18 cellular contexts compared by ENCODE assay signal in the genomic region with DNA sequence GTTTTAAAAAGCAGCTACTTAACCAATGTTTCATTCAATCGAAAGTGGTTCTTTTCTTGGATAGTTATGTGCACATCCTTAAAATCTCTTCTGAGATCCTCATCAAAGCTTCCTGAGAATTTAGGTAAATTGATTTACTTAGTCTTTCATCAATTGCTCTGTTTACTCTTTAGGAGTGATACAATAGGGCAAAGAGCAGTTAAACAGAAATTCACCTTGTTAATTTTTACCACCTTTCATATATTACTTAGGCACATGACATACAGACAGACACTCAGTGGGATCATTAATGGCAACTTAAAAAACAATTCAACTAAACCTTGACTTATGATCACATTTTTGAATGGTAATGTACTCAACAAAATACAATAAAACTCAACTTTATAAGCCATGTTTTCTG.
A peak's percentile ranks its signal among the peaks of the same experiment; 100 is the strongest.
DNase-seq lines count a peak whose midpoint lies in the region; ATAC-seq and TF ChIP-seq lines count a peak whose summit lies in the region.
"Had no signal": no experiment of that assay in that cellular context is flagged by ENCODE, and none has a peak within 500 bp of the region (broad histone marks: within the 10 kb centered on the region; RNA-seq: fewer than 3 reads in every experiment).

No MANE protein-coding gene starts in this region.

- H3K36me3 ChIP-seq in OCI-LY3 (replicated peaks; ENCODE audit: low read depth, low read length) (peaks cover 24% of the 10 kb centered on the region), MG63 (no peaks in the 10 kb centered on the region)
- H3K36me3 ChIP-seq: BE2C had no signal

- peaks cover 20% of the 10 kb centered on the region for H3K4me1 ChIP-seq in OCI-LY3 (ENCODE audit: low read length)
- H3K4me1 ChIP-seq: BE2C had no signal

- H3K9me3 ChIP-seq in OCI-LY3 (ENCODE audit: insufficient read depth, low read length): peaks cover 15% of the 10 kb centered on the region
- peaks cover 3% of the 10 kb centered on the region; the same call in 1 of the 2 replicates for H3K9me3 ChIP-seq in MG63
- H3K9me3 ChIP-seq: BE2C had no signal

- no peaks in the 10 kb centered on the region for H4K20me1 ChIP-seq in OCI-LY3 (ENCODE audit: insufficient read depth, low read length)

- peak overlapping the region; percentile 90 for H3K27ac ChIP-seq in OCI-LY3 (ENCODE audit: low read length)
- H3K27ac ChIP-seq: GM23248 had no signal

- no peaks in the 10 kb centered on the region for H3K27me3 ChIP-seq in OCI-LY3 (ENCODE audit: low read depth, low read length)
- no peaks in the 10 kb centered on the region for H3K27me3 ChIP-seq in MG63
- H3K27me3 ChIP-seq: BE2C had no signal

- peak overlapping the region; percentile 22; the same call in 1 of the 2 replicates for H3K4me2 ChIP-seq in OCI-LY3 (ENCODE audit: low read length)

- peaks cover 12% of the 10 kb centered on the region for H3K4me1 Mint-ChIP-seq in memory B cell
- peaks cover 6% of the 10 kb centered on the region for H3K4me1 Mint-ChIP-seq in activated naive CD4-positive, alpha-beta T cell treated with anti-CD3 and anti-CD28 coated beads, Interleukin-2, amount 10 ng/mL, durations not matched to agents 7 days and 5 days
- H3K4me1 Mint-ChIP-seq: CD4-positive, CD25-positive, alpha-beta regulatory T cell had no signal

- H3K27ac Mint-ChIP-seq in memory B cell: peak overlapping the region; percentile 49
- no peak overlapping the region for H3K27ac Mint-ChIP-seq in activated naive CD4-positive, alpha-beta T cell treated with anti-CD3 and anti-CD28 coated beads, Interleukin-2, amount 10 ng/mL, durations not matched to agents 7 days and 5 days
- H3K27ac Mint-ChIP-seq: CD4-positive, CD25-positive, alpha-beta regulatory T cell had no signal

- TF ChIP-seq CTCF in OCI-LY3 (IDR thresholded peaks at IDR 0.05; ENCODE audit: low read depth, low read length): no peak

- H3K9ac ChIP-seq in OCI-LY3 (ENCODE audit: low read length): no peak overlapping the region
- H3K9ac ChIP-seq: GM23248 had no signal

- H3K4me3 ChIP-seq in OCI-LY3 (ENCODE audit: low read length) (no peak overlapping the region), MG63 (no peak overlapping the region)
- H3K4me3 ChIP-seq: GM23248 had no signal

- H3K4me3 Mint-ChIP-seq in memory B cell: no peak overlapping the region
- no peak overlapping the region for H3K4me3 Mint-ChIP-seq in activated naive CD4-positive, alpha-beta T cell treated with anti-CD3 and anti-CD28 coated beads, Interleukin-2, amount 10 ng/mL, durations not matched to agents 7 days and 5 days
- H3K4me3 Mint-ChIP-seq: CD4-positive, CD25-positive, alpha-beta regulatory T cell had no signal

- ATAC-seq in GM18909 (IDR thresholded peaks at IDR 0.05; ENCODE audit: poor library complexity, unreplicated experiment) (peak; percentile 11), HG02678 (IDR thresholded peaks at IDR 0.05; ENCODE audit: unreplicated experiment) (peak; percentile 3), memory B cell (ENCODE audit: low read depth) (no peak)

- H3K36me3 Mint-ChIP-seq in memory B cell: no peaks in the 10 kb centered on the region
- H3K36me3 Mint-ChIP-seq in activated naive CD4-positive, alpha-beta T cell treated with anti-CD3 and anti-CD28 coated beads, Interleukin-2, amount 10 ng/mL, durations not matched to agents 7 days and 5 days: no peaks in the 10 kb centered on the region
- H3K36me3 Mint-ChIP-seq: CD4-positive, CD25-positive, alpha-beta regulatory T cell; CD8-positive, alpha-beta memory T cell had no signal

- peaks cover 8% of the 10 kb centered on the region for H3K9me3 Mint-ChIP-seq in memory B cell
- peaks cover 4% of the 10 kb centered on the region for H3K9me3 Mint-ChIP-seq in activated naive CD4-positive, alpha-beta T cell treated with anti-CD3 and anti-CD28 coated beads, Interleukin-2, amount 10 ng/mL, durations not matched to agents 7 days and 5 days
- H3K9me3 Mint-ChIP-seq: CD8-positive, alpha-beta memory T cell had no signal

- no peak overlapping the region for H2AFZ ChIP-seq in OCI-LY3 (ENCODE audit: low read depth, low read length)
- H2AFZ ChIP-seq: GM23248 had no signal

- no peaks in the 10 kb centered on the region for H3K27me3 Mint-ChIP-seq in memory B cell
- H3K27me3 Mint-ChIP-seq in activated naive CD4-positive, alpha-beta T cell treated with anti-CD3 and anti-CD28 coated beads, Interleukin-2, amount 10 ng/mL, durations not matched to agents 7 days and 5 days: no peaks in the 10 kb centered on the region
- H3K27me3 Mint-ChIP-seq: CD4-positive, CD25-positive, alpha-beta regulatory T cell; CD8-positive, alpha-beta memory T cell had no signal

- H3K79me2 ChIP-seq in OCI-LY3 (ENCODE audit: low read length): no peaks in the 10 kb centered on the region

- CTCF ChIA-PET in activated naive CD4-positive, alpha-beta T cell treated with anti-CD3 and anti-CD28 coated beads, Interleukin-2, amount 10 ng/mL, durations not matched to agents 7 days and 5 days (lab: Charles Lee): interaction anchor here (1.4 kb wide), 1 partner anchor 11 kb away, joined by 3 read pairs; no protein-coding TSS in a partner anchor

- DNase-seq in memory B cell (ENCODE audit: low spot score in 2 of 2) (no peak), NCI-H1092 treated with DMSO at 0.1 percent for 48 hours (lab: John Stamatoyannopoulos, UW) (no peak), MG63 (no peak)
- no peak for DNase-seq in activated naive CD4-positive, alpha-beta T cell treated with anti-CD3 and anti-CD28 coated beads, Interleukin-2, amount 50 U/mL, for 16 hours
- no peak for DNase-seq in activated naive CD4-positive, alpha-beta T cell treated with anti-CD3 and anti-CD28 coated beads, Interleukin-2, amount 10 ng/mL, durations not matched to agents 7 days and 5 days
- DNase-seq: ACHN; BE2C; C1 segment of cervical spinal cord; CD4-positive, CD25-positive, alpha-beta regulatory T cell; COR-L47; GDM1; GM23248; HCEC 1CT; KG1 had no signal
